ENCODE assay signal across 1 cellular context in genomic region chrX:43860646-43861370, GRCh38.
TF ChIP-seq lines count a peak whose summit lies in the region.

No MANE protein-coding gene starts in this region.

TF ChIP-seq in WTC11, 78 proteins besides CTCF, POLR2A, EP300 and RAD21 (continued from another document):
- TF ChIP-seq, protein P1, sequence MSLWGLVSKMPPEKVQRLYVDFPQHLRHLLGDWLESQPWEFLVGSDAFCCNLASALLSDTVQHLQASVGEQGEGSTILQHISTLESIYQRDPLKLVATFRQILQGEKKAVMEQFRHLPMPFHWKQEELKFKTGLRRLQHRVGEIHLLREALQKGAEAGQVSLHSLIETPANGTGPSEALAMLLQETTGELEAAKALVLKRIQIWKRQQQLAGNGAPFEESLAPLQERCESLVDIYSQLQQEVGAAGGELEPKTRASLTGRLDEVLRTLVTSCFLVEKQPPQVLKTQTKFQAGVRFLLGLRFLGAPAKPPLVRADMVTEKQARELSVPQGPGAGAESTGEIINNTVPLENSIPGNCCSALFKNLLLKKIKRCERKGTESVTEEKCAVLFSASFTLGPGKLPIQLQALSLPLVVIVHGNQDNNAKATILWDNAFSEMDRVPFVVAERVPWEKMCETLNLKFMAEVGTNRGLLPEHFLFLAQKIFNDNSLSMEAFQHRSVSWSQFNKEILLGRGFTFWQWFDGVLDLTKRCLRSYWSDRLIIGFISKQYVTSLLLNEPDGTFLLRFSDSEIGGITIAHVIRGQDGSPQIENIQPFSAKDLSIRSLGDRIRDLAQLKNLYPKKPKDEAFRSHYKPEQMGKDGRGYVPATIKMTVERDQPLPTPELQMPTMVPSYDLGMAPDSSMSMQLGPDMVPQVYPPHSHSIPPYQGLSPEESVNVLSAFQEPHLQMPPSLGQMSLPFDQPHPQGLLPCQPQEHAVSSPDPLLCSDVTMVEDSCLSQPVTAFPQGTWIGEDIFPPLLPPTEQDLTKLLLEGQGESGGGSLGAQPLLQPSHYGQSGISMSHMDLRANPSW (CRISPR knock-in tag; conservative IDR thresholded peaks at IDR 0.05; ENCODE audit: low read depth) = no peak
- TF ChIP-seq GTF2I (CRISPR knock-in tag; conservative IDR thresholded peaks at IDR 0.05) (no peak), ATF3 (CRISPR knock-in tag; conservative IDR thresholded peaks at IDR 0.05) (no peak), GRHL2 (CRISPR knock-in tag; IDR thresholded peaks at IDR 0.05; ENCODE audit: insufficient replicate concordance, severe bottlenecking) (no peak), JAZF1 (CRISPR knock-in tag; IDR thresholded peaks at IDR 0.05) (no peak), JUN (CRISPR knock-in tag; IDR thresholded peaks at IDR 0.05) (no peak)
TF ChIP-seq in WTC11: peak in this region for 0.
